ENCODE assay signal across 9 cellular contexts in the genomic region with DNA sequence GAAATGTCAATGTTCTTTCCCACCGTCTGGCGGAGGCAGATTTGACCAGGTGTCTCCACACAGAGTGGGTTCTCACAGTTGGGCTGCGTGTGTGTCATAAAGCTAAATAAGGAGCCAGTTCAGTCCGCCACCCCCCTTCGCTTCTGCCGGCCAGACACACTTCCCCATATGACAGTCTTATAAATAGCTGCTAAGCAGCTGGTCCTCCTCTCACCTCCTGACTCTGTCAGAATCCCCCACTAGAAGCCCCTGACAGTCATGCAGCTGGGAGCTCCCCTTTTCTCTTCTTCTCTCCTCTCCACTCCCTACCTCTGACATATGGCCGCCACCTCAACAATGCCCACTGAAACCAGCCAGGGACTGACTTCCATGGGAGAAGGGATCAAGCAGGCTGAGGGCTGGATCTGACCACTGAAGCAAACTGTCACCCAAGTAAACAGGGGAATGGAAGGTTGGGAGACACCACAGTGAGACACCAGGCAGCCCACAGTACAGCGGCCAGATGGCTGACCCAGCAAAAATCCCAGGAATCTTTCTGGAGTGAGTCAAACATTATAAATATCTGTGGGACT.
DNase-seq lines count a peak whose midpoint lies in the region; ATAC-seq, FAIRE-seq and TF ChIP-seq lines count a peak whose summit lies in the region.
"Had no signal": no experiment of that assay in that cellular context is flagged by ENCODE, and none has a peak within 500 bp of the region (broad histone marks: within the 10 kb centered on the region; RNA-seq: fewer than 3 reads in every experiment).

No MANE protein-coding gene starts in this region.

- no peak overlapping the region for H2AFZ ChIP-seq in neuronal stem cell (ENCODE audit: low read length)

- H3K27me3 ChIP-seq in neuronal stem cell (ENCODE audit: control insufficient read depth in 3 of 3, insufficient read depth in 3 of 3, low read depth in 1 of 3, low read length in 3 of 3), result no peaks in the 10 kb centered on the region
- no peaks in the 10 kb centered on the region for H3K27me3 ChIP-seq in upper lobe of left lung

- H3K36me3 ChIP-seq in neuronal stem cell (replicated peaks in 1 of 2; ENCODE audit: control insufficient read depth in 2 of 2, insufficient read depth in 2 of 2, low read length in 2 of 2) (no peaks in the 10 kb centered on the region), upper lobe of left lung (no peaks in the 10 kb centered on the region)

- H3K4me1 Mint-ChIP-seq in T-helper 2 cell treated with Interferon-gamma antibody and Interleukin-4, amounts not matched to agents 5 μg/mL and 100 μg/mL, for 36 hours (ENCODE audit: low read depth), result no peaks in the 10 kb centered on the region

- no peak overlapping the region for H3K27ac Mint-ChIP-seq in T-helper 2 cell treated with Interferon-gamma antibody and Interleukin-4, amounts not matched to agents 5 μg/mL and 100 μg/mL, for 36 hours

- no peak for TF ChIP-seq CTCF in upper lobe of left lung (IDR thresholded peaks at IDR 0.05)

- no peak for FAIRE-seq in RCC 7860 (lab: Jason Lieb, UNC)
- FAIRE-seq: endothelial cell of umbilical vein had no signal

- H3K27ac ChIP-seq in neuronal stem cell (replicated peaks; ENCODE audit: low read length), result no peak overlapping the region
- H3K27ac ChIP-seq in upper lobe of left lung, result no peak overlapping the region

- H3K9me3 Mint-ChIP-seq in T-helper 2 cell treated with Interferon-gamma antibody and Interleukin-4, amounts not matched to agents 5 μg/mL and 100 μg/mL, for 36 hours, result no peaks in the 10 kb centered on the region

- H3K79me1 ChIP-seq in neuronal stem cell (ENCODE audit: low read depth, low read length), result no peaks in the 10 kb centered on the region

- peak overlapping the region; percentile 18 for H2BK15ac ChIP-seq in neuronal stem cell (ENCODE audit: low read length)

- H3K18ac ChIP-seq in neuronal stem cell (ENCODE audit: low read length), result peak overlapping the region; percentile 69

- DNase-seq in RCC 7860 (ENCODE audit: low spot score) (peak; percentile 11), neuronal stem cell (ENCODE audit: low spot score) (no peak), activated T-cell treated with anti-CD3 and anti-CD28 coated beads for 4 hours (no peak), upper lobe of left lung (no peak), NCI-H1436 (lab: John Stamatoyannopoulos, UW) (no peak)
- no peak for DNase-seq in T-helper 2 cell treated with Interferon-gamma antibody and Interleukin-4, amounts not matched to agents 5 μg/mL and 100 μg/mL, for 36 hours (ENCODE audit: low spot score)

- H3K9me3 ChIP-seq in neuronal stem cell (replicated peaks in 1 of 2; ENCODE audit: control insufficient read depth in 2 of 2, insufficient read depth in 1 of 2, low read depth in 1 of 2, low read length in 2 of 2) (no peaks in the 10 kb centered on the region), upper lobe of left lung (no peaks in the 10 kb centered on the region)

- no peak for TF ChIP-seq EP300 in upper lobe of left lung (IDR thresholded peaks at IDR 0.05)

- H4K91ac ChIP-seq in neuronal stem cell (ENCODE audit: low read depth, low read length, poor library complexity), result no peak overlapping the region

- H2AK5ac ChIP-seq in neuronal stem cell (ENCODE audit: low read depth, low read length), result no peak overlapping the region

- H3K36me3 Mint-ChIP-seq in T-helper 2 cell treated with Interferon-gamma antibody and Interleukin-4, amounts not matched to agents 5 μg/mL and 100 μg/mL, for 36 hours (ENCODE audit: low read depth), result no peaks in the 10 kb centered on the region

- TF ChIP-seq POLR2A in upper lobe of left lung (IDR thresholded peaks at IDR 0.05), result no peak

- no peak overlapping the region for H3K4me3 Mint-ChIP-seq in T-helper 2 cell treated with Interferon-gamma antibody and Interleukin-4, amounts not matched to agents 5 μg/mL and 100 μg/mL, for 36 hours

- H4K8ac ChIP-seq in neuronal stem cell (ENCODE audit: low read depth, low read length), result no peak overlapping the region

- H3K4ac ChIP-seq in neuronal stem cell (ENCODE audit: low read length), result no peak overlapping the region

- no peak overlapping the region for H3K9ac ChIP-seq in neuronal stem cell (ENCODE audit: low read depth, low read length, poor library complexity)

- peak overlapping the region; percentile 7 for H2BK12ac ChIP-seq in neuronal stem cell (ENCODE audit: low read length)

- no CpG with 5 or more reads among the region's 8 CpGs for WGBS in neuronal stem cell (ENCODE audit: extremely low coverage in 2 of 2, insufficient read length in 2 of 2, insufficient replicate concordance in 1 of 2), 2 donors
- WGBS in upper lobe of left lung, 2 donors, result 70 to 75% methylated on average over 8 of the region's 8 CpGs

- no peak overlapping the region for H3K23ac ChIP-seq in neuronal stem cell (ENCODE audit: low read depth, low read length, poor library complexity)

- no peak overlapping the region for H3K4me2 ChIP-seq in neuronal stem cell (ENCODE audit: insufficient read depth, low read length, poor library complexity, severe bottlenecking)

- H3K4me3 ChIP-seq in neuronal stem cell (ENCODE audit: low read length in 2 of 2) (no peak overlapping the region), upper lobe of left lung (no peak overlapping the region)

- peak overlapping the region; percentile 15 for H2BK5ac ChIP-seq in neuronal stem cell (ENCODE audit: low read length)

- peaks cover 14% of the 10 kb centered on the region for H3K27me3 Mint-ChIP-seq in T-helper 2 cell treated with Interferon-gamma antibody and Interleukin-4, amounts not matched to agents 5 μg/mL and 100 μg/mL, for 36 hours (ENCODE audit: low read depth)

- H2BK120ac ChIP-seq in neuronal stem cell (ENCODE audit: low read depth, low read length), result no peak overlapping the region

- H3K14ac ChIP-seq in neuronal stem cell (ENCODE audit: low read length), result no peak overlapping the region

- ATAC-seq in GM19025 (IDR thresholded peaks at IDR 0.05; ENCODE audit: low read depth, unreplicated experiment) (peak; percentile 73), HG02938 (IDR thresholded peaks at IDR 0.05; ENCODE audit: unreplicated experiment) (peak; percentile 70), upper lobe of left lung (ENCODE audit: low FRiP score in 2 of 2) (no peak)

- H3K4me1 ChIP-seq in neuronal stem cell (ENCODE audit: control insufficient read depth in 2 of 2, insufficient read depth in 1 of 2, low read depth in 1 of 2, low read length in 2 of 2), result peaks cover 13 to 27% of the 10 kb centered on the region in 2 donors
- H3K4me1 ChIP-seq in upper lobe of left lung, result no peaks in the 10 kb centered on the region

Comparison
In these comparisons a context has a peak if more than half of its experiments do, and no peak if none do; other contexts are left out.
1. ATAC-seq: peak in GM19025 (single experiment) and HG02938 (single experiment); none in upper lobe of left lung (0 of 2).